15 cellular contexts compared by ENCODE assay signal in genomic region chr2:73961823-73962615, GRCh38.
"Had no signal": no experiment of that assay in that cellular context is flagged by ENCODE, and none has a peak within 500 bp of the region (broad histone marks: within the 10 kb centered on the region; RNA-seq: fewer than 3 reads in every experiment).

No MANE protein-coding gene starts in this region.

- H3K9me3 ChIP-seq: gastrocnemius medialis, pancreas, tibial artery had no signal

- H3K27ac ChIP-seq: brain microvascular endothelial cell, gastrocnemius medialis, pancreas, tibial artery had no signal

- H3K27me3 Mint-ChIP-seq: activated T-helper 17 cell treated with anti-CD3 and anti-CD28 coated beads, Interleukin-2, amount 50 U/mL, for 72 hours; dendritic cell treated with granulocyte-macrophage colony-stimulating factor and Interleukin-4, amounts not matched to agents 40 ng/mL and 50 ng/mL, for 4 days; effector memory CD8-positive, alpha-beta T cell had no signal

- H3K4me3 ChIP-seq: gastrocnemius medialis, lung, pancreas, tibial artery had no signal

- H3K27ac Mint-ChIP-seq: effector memory CD8-positive, alpha-beta T cell had no signal

- H3K4me3 Mint-ChIP-seq: dendritic cell treated with granulocyte-macrophage colony-stimulating factor and Interleukin-4, amounts not matched to agents 40 ng/mL and 50 ng/mL, for 4 days; effector memory CD8-positive, alpha-beta T cell had no signal

- ATAC-seq: activated T-helper 17 cell treated with anti-CD3 and anti-CD28 coated beads, Interleukin-2, amount 50 U/mL, for 72 hours; effector memory CD8-positive, alpha-beta T cell; gastrocnemius medialis; left colon; pancreas had no signal

- H3K4me1 ChIP-seq: gastrocnemius medialis, pancreas, tibial artery had no signal

- DNase-seq: activated CD4-positive, alpha-beta T cell treated with anti-CD3 and anti-CD28 coated beads, Interleukin-2, amount 50 U/mL, for 1 hour; activated CD8-positive, alpha-beta memory T cell treated with anti-CD3 and anti-CD28 coated beads for 24 hours; activated naive CD4-positive, alpha-beta T cell treated with Interleukin-2 at 50 U/mL for 16 hours; anterior cingulate cortex; brain microvascular endothelial cell; effector memory CD8-positive, alpha-beta T cell; gastrocnemius medialis; left colon; pancreas; stimulated activated CD4-positive, alpha-beta T cell treated with anti-CD3 and anti-CD28 coated beads, Interleukin-12 subunit alpha, Interleukin-12 subunit beta, amount 100 ng/mL, for 4 hours; stimulated activated CD4-positive, alpha-beta T cell treated with anti-CD3 and anti-CD28 coated beads, Interleukin-2, amount 100 ng/mL, for 24 hours; tibial artery had no signal

- H3K27me3 ChIP-seq: brain microvascular endothelial cell, gastrocnemius medialis, pancreas, tibial artery had no signal
